27 cellular contexts compared by ENCODE assay signal in genomic region chr14:95444132-95445129, GRCh38.
A peak's percentile ranks its signal among the peaks of the same experiment; 100 is the strongest.
DNase-seq lines count a peak whose midpoint lies in the region; ATAC-seq, FAIRE-seq and TF ChIP-seq lines count a peak whose summit lies in the region.
"Had no signal": no experiment of that assay in that cellular context is flagged by ENCODE, and none has a peak within 500 bp of the region (broad histone marks: within the 10 kb centered on the region; RNA-seq: fewer than 3 reads in every experiment).

No MANE protein-coding gene starts in this region.

- DNase-seq in activated T-cell treated with anti-CD3 and anti-CD28 coated beads, Interleukin-2, amount 50 U/mL, for 24 hours: no peak
- DNase-seq in activated T-cell treated with anti-CD3 and anti-CD28 coated beads, Interleukin-2, amount 50 U/mL, for 48 hours: no peak
- DNase-seq in HL-60 (ENCODE audit: low read depth in 1 of 2, low spot score in 1 of 2) (no peak), kidney (no peak), small intestine (peak; percentile 79), NCI-H226 (no peak), ACHN (no peak)
- DNase-seq: activated CD8-positive, alpha-beta T cell treated with anti-CD3 and anti-CD28 coated beads for 36 hours; activated T-cell treated with anti-CD3 and anti-CD28 coated beads, Interleukin-2, amount 50 U/mL, for 4 hours; brain microvascular endothelial cell; DMS 273 treated with DMSO at 0.1 percent for 48 hours; effector memory CD4-positive, alpha-beta T cell; foreskin melanocyte; H7; hippocampal formation; NCI-H1436; NCI-H526; stimulated activated CD4-positive, alpha-beta T cell treated with anti-CD3 and anti-CD28 coated beads, Interleukin-4, amount 100 ng/mL, for 24 hours; transverse colon had no signal

- no peaks in the 10 kb centered on the region for H3K27me3 Mint-ChIP-seq in activated T-cell treated with anti-CD3 and anti-CD28 coated beads, Interleukin-2, amount 50 U/mL, for 24 hours
- H3K27me3 Mint-ChIP-seq: activated CD8-positive, alpha-beta T cell treated with anti-CD3 and anti-CD28 coated beads for 36 hours; stimulated activated naive CD8-positive, alpha-beta T cell treated with anti-CD3 and anti-CD28 coated beads, Interleukin-15, Interleukin-2, amounts not matched to agents 100 ng/mL and 50 ng/mL, for 24 hours had no signal

- no peaks in the 10 kb centered on the region for H3K36me3 ChIP-seq in kidney (ENCODE audit: control insufficient read depth in 1 of 2, insufficient read depth in 2 of 2, low read length in 2 of 2)
- H3K36me3 ChIP-seq in small intestine (ENCODE audit: control insufficient read depth in 2 of 2, insufficient read depth in 2 of 2, low read length in 2 of 2): peaks cover 0 to 2% of the 10 kb centered on the region in 2 donors
- H3K36me3 ChIP-seq: brain microvascular endothelial cell had no signal

- H3K4me3 ChIP-seq in HL-60 (replicated peaks; ENCODE audit: insufficient read depth, low read length) (no peak overlapping the region), kidney (ENCODE audit: low read length in 2 of 2) (no peak overlapping the region), small intestine (ENCODE audit: low read depth in 1 of 2, low read length in 2 of 2) (no peak overlapping the region)
- H3K4me3 ChIP-seq: A549, adrenal gland, lung, transverse colon had no signal

- no peaks in the 10 kb centered on the region for H3K27me3 ChIP-seq in HL-60 (ENCODE audit: insufficient read depth, poor library complexity, severe bottlenecking)
- H3K27me3 ChIP-seq in small intestine (ENCODE audit: control insufficient read depth in 2 of 2, insufficient read depth in 2 of 2, low read length in 2 of 2): no peaks in the 10 kb centered on the region
- H3K27me3 ChIP-seq: adrenal gland, brain microvascular endothelial cell, neutrophil, transverse colon had no signal

- H3K4me3 Mint-ChIP-seq in activated T-cell treated with anti-CD3 and anti-CD28 coated beads, Interleukin-2, amount 50 U/mL, for 24 hours: no peak overlapping the region
- H3K4me3 Mint-ChIP-seq: activated CD8-positive, alpha-beta T cell treated with anti-CD3 and anti-CD28 coated beads for 36 hours; activated T-cell treated with anti-CD3 and anti-CD28 coated beads, Interleukin-2, amount 50 U/mL, for 4 hours; stimulated activated naive CD8-positive, alpha-beta T cell treated with anti-CD3 and anti-CD28 coated beads, Interleukin-15, Interleukin-2, amounts not matched to agents 100 ng/mL and 50 ng/mL, for 24 hours had no signal

- TF ChIP-seq CTCF in HL-60 (IDR thresholded peaks at IDR 0.05; ENCODE audit: insufficient read depth, low read length) (no peak), kidney (IDR thresholded peaks at IDR 0.05; ENCODE audit: borderline replicate concordance, extremely low read depth, insufficient read depth) (no peak)

- no peaks in the 10 kb centered on the region for H3K9me3 Mint-ChIP-seq in activated T-cell treated with anti-CD3 and anti-CD28 coated beads, Interleukin-2, amount 50 U/mL, for 24 hours
- H3K9me3 Mint-ChIP-seq: activated CD8-positive, alpha-beta T cell treated with anti-CD3 and anti-CD28 coated beads for 36 hours; activated T-cell treated with anti-CD3 and anti-CD28 coated beads, Interleukin-2, amount 50 U/mL, for 4 hours; stimulated activated naive CD8-positive, alpha-beta T cell treated with anti-CD3 and anti-CD28 coated beads, Interleukin-15, Interleukin-2, amounts not matched to agents 100 ng/mL and 50 ng/mL, for 24 hours had no signal

- peak overlapping the region; percentile 34 for H3K27ac Mint-ChIP-seq in activated T-cell treated with anti-CD3 and anti-CD28 coated beads, Interleukin-2, amount 50 U/mL, for 24 hours
- H3K27ac Mint-ChIP-seq: stimulated activated naive CD8-positive, alpha-beta T cell treated with anti-CD3 and anti-CD28 coated beads, Interleukin-15, Interleukin-2, amounts not matched to agents 100 ng/mL and 50 ng/mL, for 24 hours had no signal

- FAIRE-seq in kidney (lab: Jason Lieb, UNC) (peak; percentile 15), small intestine (lab: Jason Lieb, UNC) (no peak)
- FAIRE-seq: A549 had no signal

- peaks cover 6 to 13% of the 10 kb centered on the region in 2 donors for H3K4me1 ChIP-seq in kidney (ENCODE audit: control insufficient read depth in 1 of 2, insufficient read depth in 1 of 2, low read depth in 1 of 2, low read length in 2 of 2)
- peaks cover 0 to 10% of the 10 kb centered on the region in 2 donors for H3K4me1 ChIP-seq in small intestine (ENCODE audit: control insufficient read depth in 2 of 2, insufficient read depth in 1 of 2, low read depth in 1 of 2, low read length in 1 of 2)
- H3K4me1 ChIP-seq: A549, adrenal gland had no signal

- H3K27ac ChIP-seq in HL-60 (replicated peaks) (peak overlapping the region; percentile 47), kidney (ENCODE audit: low read depth in 2 of 2, low read length in 2 of 2) (peak overlapping the region; percentile 62 to 72), small intestine (ENCODE audit: low read depth in 1 of 2, low read length in 1 of 2) (no peak overlapping the region)
- H3K27ac ChIP-seq: A549, adrenal gland, brain microvascular endothelial cell, neutrophil had no signal

- peaks cover 86% of the 10 kb centered on the region for H3K36me3 Mint-ChIP-seq in activated T-cell treated with anti-CD3 and anti-CD28 coated beads, Interleukin-2, amount 50 U/mL, for 24 hours (ENCODE audit: low read depth)

- in situ Hi-C loops in ACHN (cut with HindIII; ENCODE audit: low pct_ligation_motif_present, low pct_unique_long_range_greater_than_20kb, low sequenced_read_pairs): no loop called here

- no peak overlapping the region for H3K9ac ChIP-seq in kidney (ENCODE audit: low read length in 2 of 2)

- no peak for ATAC-seq in HG02588 (IDR thresholded peaks at IDR 0.05; ENCODE audit: unreplicated experiment)
- ATAC-seq: A549; activated CD8-positive, alpha-beta T cell treated with anti-CD3 and anti-CD28 coated beads for 36 hours; activated T-cell treated with anti-CD3 and anti-CD28 coated beads, Interleukin-2, amount 50 U/mL, for 4 hours; esophagus mucosa; SK-N-SH treated with all-trans-retinoic acid at 6 μM for 48 hours had no signal

- peaks cover 8% of the 10 kb centered on the region for H3K4me1 Mint-ChIP-seq in activated T-cell treated with anti-CD3 and anti-CD28 coated beads, Interleukin-2, amount 50 U/mL, for 24 hours (ENCODE audit: low read depth)

- intact Hi-C loops in kidney (cut with DNase I): loop anchor here (5.0 kb wide), 2 partner anchors 88 to 543 kb away; no protein-coding TSS in a partner anchor

- H3K9me3 ChIP-seq in kidney (ENCODE audit: control insufficient read depth in 1 of 2, low read length in 2 of 2): no peaks in the 10 kb centered on the region
- no peaks in the 10 kb centered on the region for H3K9me3 ChIP-seq in small intestine (ENCODE audit: control insufficient read depth, low read depth)
- H3K9me3 ChIP-seq: A549, adrenal gland, neutrophil, transverse colon had no signal

- WGBS in small intestine, 3 donors: 38 to 76% (median 52%) methylated on average over 16 of the region's 16 CpGs

Comparison
In these comparisons a context has a peak if more than half of its experiments do, and no peak if none do; other contexts are left out.
1. H3K27ac ChIP-seq: peak in HL-60 (single experiment) and kidney (2 of 2); none in small intestine (0 of 2).